In genomic region chr20:19129306-19129705, GRCh38 we compare ENCODE assay signal across 17 cellular contexts.
DNase-seq lines count a peak whose midpoint lies in the region; ATAC-seq and TF ChIP-seq lines count a peak whose summit lies in the region.
"Had no signal": no experiment of that assay in that cellular context is flagged by ENCODE, and none has a peak within 500 bp of the region (broad histone marks: within the 10 kb centered on the region; RNA-seq: fewer than 3 reads in every experiment).

No MANE protein-coding gene starts in this region.

- H3K9me3 Mint-ChIP-seq in activated CD4-positive, alpha-beta T cell treated with anti-CD3 and anti-CD28 coated beads, Interleukin-2, amount 10 ng/mL, durations not matched to agents 24 days and 14 days: no peaks in the 10 kb centered on the region
- H3K9me3 Mint-ChIP-seq in T-cell: peaks cover 0 to 2% (median 0%) of the 10 kb centered on the region in 3 donors
- no peaks in the 10 kb centered on the region for H3K9me3 Mint-ChIP-seq in activated T-cell treated with anti-CD3 and anti-CD28 coated beads, Interleukin-2, amount 50 U/mL, for 72 hours
- H3K9me3 Mint-ChIP-seq: CD4-positive, alpha-beta T cell had no signal

- TF ChIP-seq CTCF in colonic mucosa (IDR thresholded peaks at IDR 0.05) (no peak), parathyroid adenoma (IDR thresholded peaks at IDR 0.05) (no peak)

- H3K27ac Mint-ChIP-seq in activated CD4-positive, alpha-beta T cell treated with anti-CD3 and anti-CD28 coated beads, Interleukin-2, amount 10 ng/mL, durations not matched to agents 24 days and 14 days: no peak overlapping the region
- no peak overlapping the region for H3K27ac Mint-ChIP-seq in T-cell
- no peak overlapping the region for H3K27ac Mint-ChIP-seq in activated T-cell treated with anti-CD3 and anti-CD28 coated beads, Interleukin-2, amount 50 U/mL, for 72 hours
- H3K27ac Mint-ChIP-seq: CD4-positive, alpha-beta T cell; HFFc6 had no signal

- H3K27me3 Mint-ChIP-seq in activated CD4-positive, alpha-beta T cell treated with anti-CD3 and anti-CD28 coated beads, Interleukin-2, amount 10 ng/mL, durations not matched to agents 24 days and 14 days: no peaks in the 10 kb centered on the region
- no peaks in the 10 kb centered on the region for H3K27me3 Mint-ChIP-seq in T-cell
- no peaks in the 10 kb centered on the region for H3K27me3 Mint-ChIP-seq in activated T-cell treated with anti-CD3 and anti-CD28 coated beads, Interleukin-2, amount 50 U/mL, for 72 hours (ENCODE audit: low read depth)
- H3K27me3 Mint-ChIP-seq: CD4-positive, alpha-beta T cell had no signal

- H3K27ac ChIP-seq in colonic mucosa (peak overlapping the region; percentile 28), parathyroid adenoma (no peak overlapping the region)

- no peak overlapping the region for H3K4me3 ChIP-seq in colonic mucosa
- H3K4me3 ChIP-seq in parathyroid adenoma (ENCODE audit: low read depth, low read length): no peak overlapping the region

- no peaks in the 10 kb centered on the region for H3K79me2 ChIP-seq in parathyroid adenoma

- ATAC-seq in T-cell (replicated peaks in 1 of 4): no peak
- no peak for ATAC-seq in activated T-cell treated with anti-CD3 and anti-CD28 coated beads, Interleukin-2, amount 50 U/mL, for 72 hours (replicated peaks in 1 of 2)
- ATAC-seq: HCT116 had no signal

- H3K27me3 ChIP-seq in colonic mucosa (no peaks in the 10 kb centered on the region), parathyroid adenoma (ENCODE audit: control insufficient read depth, insufficient read depth, low read length) (no peaks in the 10 kb centered on the region)
- H3K27me3 ChIP-seq: BE2C had no signal

- H3K36me3 Mint-ChIP-seq in activated CD4-positive, alpha-beta T cell treated with anti-CD3 and anti-CD28 coated beads, Interleukin-2, amount 10 ng/mL, durations not matched to agents 24 days and 14 days (ENCODE audit: low read depth): no peaks in the 10 kb centered on the region
- H3K36me3 Mint-ChIP-seq in T-cell: no peaks in the 10 kb centered on the region
- H3K36me3 Mint-ChIP-seq in activated T-cell treated with anti-CD3 and anti-CD28 coated beads, Interleukin-2, amount 50 U/mL, for 72 hours (ENCODE audit: insufficient read depth in 2 of 2): no peaks in the 10 kb centered on the region

- intact Hi-C loops in activated CD4-positive, alpha-beta T cell treated with anti-CD3 and anti-CD28 coated beads, Interleukin-2, amount 10 ng/mL, durations not matched to agents 24 days and 14 days (cut with micrococcal nuclease): no loop called here
- intact Hi-C loops in colonic mucosa (cut with DNase I): no loop called here

- H3K4me1 ChIP-seq in colonic mucosa (no peaks in the 10 kb centered on the region), parathyroid adenoma (peaks cover 10% of the 10 kb centered on the region)
- H3K4me1 ChIP-seq: BE2C, Caco-2 had no signal

- H3K36me3 ChIP-seq in colonic mucosa (no peaks in the 10 kb centered on the region), parathyroid adenoma (ENCODE audit: control insufficient read depth, insufficient read depth, low read length) (no peaks in the 10 kb centered on the region)
- H3K36me3 ChIP-seq: BE2C had no signal

- H3K9ac ChIP-seq in colonic mucosa (ENCODE audit: low read depth in 2 of 2, low read length in 2 of 2): no peak overlapping the region
- no peak overlapping the region for H3K9ac ChIP-seq in parathyroid adenoma

- no peaks in the 10 kb centered on the region for H3K4me1 Mint-ChIP-seq in activated CD4-positive, alpha-beta T cell treated with anti-CD3 and anti-CD28 coated beads, Interleukin-2, amount 10 ng/mL, durations not matched to agents 24 days and 14 days
- H3K4me1 Mint-ChIP-seq in T-cell: no peaks in the 10 kb centered on the region
- no peaks in the 10 kb centered on the region for H3K4me1 Mint-ChIP-seq in activated T-cell treated with anti-CD3 and anti-CD28 coated beads, Interleukin-2, amount 50 U/mL, for 72 hours (ENCODE audit: low read depth)

- CTCF ChIA-PET in T-cell (lab: Charles Lee): no interaction called here

- DNase-seq in activated CD4-positive, alpha-beta T cell treated with anti-CD3 and anti-CD28 coated beads, Interleukin-2, amount 10 ng/mL, durations not matched to agents 24 days and 14 days: peak; percentile 10
- DNase-seq in activated CD4-positive, alpha-beta T cell treated with anti-CD3 and anti-CD28 coated beads for 48 hours: no peak
- DNase-seq in colonic mucosa (no peak), T-cell (no peak), NCI-H510A (lab: John Stamatoyannopoulos, UW) (no peak)
- no peak for DNase-seq in activated T-cell treated with anti-CD3 and anti-CD28 coated beads, Interleukin-2, amount 50 U/mL, for 72 hours
- DNase-seq: ACHN; BE2C; Caco-2; CD4-positive, alpha-beta T cell; GF-D8; GOT3; H7; HFFc6; IMR-90 had no signal

- POLR2A ChIA-PET in T-cell (lab: Charles Lee): no interaction called here

- H2AFZ ChIP-seq in parathyroid adenoma: peak overlapping the region; percentile 24

- H3K4me2 ChIP-seq in parathyroid adenoma (ENCODE audit: low read length): no peak overlapping the region

- H3K4me3 Mint-ChIP-seq in activated CD4-positive, alpha-beta T cell treated with anti-CD3 and anti-CD28 coated beads, Interleukin-2, amount 10 ng/mL, durations not matched to agents 24 days and 14 days: no peak overlapping the region
- no peak overlapping the region for H3K4me3 Mint-ChIP-seq in T-cell
- H3K4me3 Mint-ChIP-seq in activated T-cell treated with anti-CD3 and anti-CD28 coated beads, Interleukin-2, amount 50 U/mL, for 72 hours: no peak overlapping the region
- H3K4me3 Mint-ChIP-seq: CD4-positive, alpha-beta T cell; HFFc6 had no signal

- H3K9me3 ChIP-seq in colonic mucosa: no peaks in the 10 kb centered on the region
- no peaks in the 10 kb centered on the region for H3K9me3 ChIP-seq in parathyroid adenoma (ENCODE audit: control insufficient read depth, low read length)
- H3K9me3 ChIP-seq: BE2C, Caco-2 had no signal
